Comparison of ENCODE assay signal across 10 cellular contexts in the genomic region with DNA sequence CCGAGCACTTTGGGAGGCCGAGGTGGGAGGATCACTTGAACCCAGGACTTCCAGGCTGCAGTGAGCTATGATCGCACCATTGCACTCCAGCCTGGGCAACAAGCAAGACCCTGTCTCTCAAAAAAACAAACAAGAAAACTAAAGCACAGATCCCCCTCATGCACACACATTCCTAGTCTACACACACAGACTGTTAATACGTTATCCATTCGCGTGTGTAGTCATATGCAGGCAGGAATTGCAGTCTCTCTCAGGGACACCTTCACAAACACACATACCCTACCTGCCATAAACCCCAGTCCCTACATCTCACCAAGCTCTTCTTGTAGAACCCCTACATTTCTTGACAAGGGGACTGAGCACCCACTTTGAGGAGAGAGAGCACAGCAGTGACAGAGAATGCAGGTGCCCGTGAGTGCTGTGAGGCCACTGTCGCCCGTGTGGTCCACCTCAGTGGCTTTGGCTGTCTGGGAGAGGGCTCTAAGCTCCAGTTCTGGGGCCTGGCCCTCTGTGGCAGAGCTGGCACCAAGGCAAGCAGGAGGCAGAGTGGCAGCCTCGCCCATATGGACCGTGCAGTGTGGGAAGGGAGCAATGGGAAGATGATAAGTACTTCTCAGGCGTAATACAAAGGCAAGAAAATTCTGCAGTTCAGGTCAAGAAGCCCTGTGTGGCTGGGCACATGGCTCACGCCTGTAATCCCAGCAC. TPM values are rescaled to one million over a fixed set of nuclear protein-coding genes. Genes with fewer than 3 reads are reported as not detected.
A peak's percentile ranks its signal among the peaks of the same experiment; 100 is the strongest.
DNase-seq lines count a peak whose midpoint lies in the region; ATAC-seq and TF ChIP-seq lines count a peak whose summit lies in the region.
"Had no signal": no experiment of that assay in that cellular context is flagged by ENCODE, and none has a peak within 500 bp of the region (broad histone marks: within the 10 kb centered on the region; RNA-seq: fewer than 3 reads in every experiment).

No MANE protein-coding gene starts in this region.

- TF ChIP-seq CTCF in AG09309 (IDR thresholded peaks at IDR 0.05; ENCODE audit: control insufficient read depth, insufficient read depth, low read depth, low read length, missing control alignments): no peak

- no peaks in the 10 kb centered on the region for H3K27me3 ChIP-seq in adipocyte (replicated peaks; ENCODE audit: control insufficient read depth, insufficient read depth, low read length)
- H3K27me3 ChIP-seq: right atrium auricular region had no signal

- H3K9me3 Mint-ChIP-seq in memory B cell: no peaks in the 10 kb centered on the region

- peak overlapping the region; percentile 87 for H3K4me3 Mint-ChIP-seq in memory B cell

- H3K4me3 ChIP-seq in AG09309 (ENCODE audit: control insufficient read depth, low read depth, low read length) (peak overlapping the region; percentile 82), adipocyte (ENCODE audit: low read length) (no peak overlapping the region)

- ATAC-seq in memory B cell (ENCODE audit: low read depth) (no peak), sciatic nerve (no peak), GM19324 (IDR thresholded peaks at IDR 0.05; ENCODE audit: low FRiP score, unreplicated experiment) (no peak), GM19455 (IDR thresholded peaks at IDR 0.05; ENCODE audit: unreplicated experiment) (no peak)

- H3K4me1 Mint-ChIP-seq in memory B cell: peaks cover 51% of the 10 kb centered on the region

- peak overlapping the region; percentile 99 for H3K27ac Mint-ChIP-seq in memory B cell

- no peaks in the 10 kb centered on the region for H3K27me3 Mint-ChIP-seq in memory B cell

- peaks cover 24% of the 10 kb centered on the region for H3K4me1 ChIP-seq in adipocyte (ENCODE audit: control insufficient read depth, insufficient read depth, low read length)

- H3K36me3 ChIP-seq in adipocyte (ENCODE audit: control insufficient read depth, insufficient read depth, low read length, severe bottlenecking): peaks cover 6% of the 10 kb centered on the region
- H3K36me3 ChIP-seq: right atrium auricular region had no signal

- intact Hi-C loops in sciatic nerve (cut with DNase I): no loop called here

- no peak for DNase-seq in AG09309 (ENCODE audit: low read depth)
- peak; percentile 16 for DNase-seq in HK-2 (ENCODE audit: unreplicated experiment)
- DNase-seq in adipocyte (ENCODE audit: low read depth): no peak
- no peak for DNase-seq in memory B cell (ENCODE audit: low spot score in 2 of 2)
- DNase-seq in sciatic nerve (ENCODE audit: low spot score): no peak
- DNase-seq in DMS79 treated with DMSO at 0.1 percent for 48 hours (lab: John Stamatoyannopoulos, UW): no peak
- DNase-seq: cortex of kidney had no signal

- H3K36me3 Mint-ChIP-seq in memory B cell: peaks cover 6% of the 10 kb centered on the region

- H3K9ac ChIP-seq in adipocyte (ENCODE audit: low read length): peak overlapping the region; percentile 58

- H3K9me3 ChIP-seq in adipocyte (ENCODE audit: control insufficient read depth, low read length): no peaks in the 10 kb centered on the region
- H3K9me3 ChIP-seq: right atrium auricular region had no signal

RNA-seq across cellular contexts. Expression of a gene that starts 34.2 kb away (rescaled TPM):
- 14.3 TPM for total RNA-seq in sciatic nerve

RNA-seq across cellular contexts. Expression of a gene that starts 59.0 kb away (rescaled TPM):
- 19.0 TPM for total RNA-seq in sciatic nerve
